Comparison of ENCODE assay signal across 25 cellular contexts in genomic region chr4:112403072-112403945, GRCh38.
DNase-seq lines count a peak whose midpoint lies in the region; ATAC-seq and TF ChIP-seq lines count a peak whose summit lies in the region.
"Had no signal": no experiment of that assay in that cellular context is flagged by ENCODE, and none has a peak within 500 bp of the region (broad histone marks: within the 10 kb centered on the region; RNA-seq: fewer than 3 reads in every experiment).

No MANE protein-coding gene starts in this region.

- H3K9ac ChIP-seq in neural progenitor cell, result no peak overlapping the region
- H3K9ac ChIP-seq: BLaER1 had no signal

- H3K4me1 ChIP-seq in neural progenitor cell (peaks cover 41% of the 10 kb centered on the region), heart left ventricle (no peaks in the 10 kb centered on the region), suprapubic skin (no peaks in the 10 kb centered on the region)
- H3K4me1 ChIP-seq: BLaER1, gastrocnemius medialis, pancreas, Peyer's patch, right lobe of liver, SJSA1 had no signal

- H3K9me3 Mint-ChIP-seq in neural progenitor cell, result no peaks in the 10 kb centered on the region
- H3K9me3 Mint-ChIP-seq: central memory CD8-positive, alpha-beta T cell had no signal

- no peaks in the 10 kb centered on the region for H3K79me2 ChIP-seq in neural progenitor cell (ENCODE audit: low read depth)

- no peaks in the 10 kb centered on the region for H3K27me3 ChIP-seq in neural progenitor cell
- H3K27me3 ChIP-seq in heart left ventricle, result no peaks in the 10 kb centered on the region
- no peaks in the 10 kb centered on the region for H3K27me3 ChIP-seq in suprapubic skin
- H3K27me3 ChIP-seq: BLaER1, gastrocnemius medialis, pancreas, Peyer's patch, right lobe of liver, SJSA1 had no signal

- H3K36me3 ChIP-seq in neural progenitor cell, result no peaks in the 10 kb centered on the region
- H3K36me3 ChIP-seq in heart left ventricle, result peaks cover 0 to 17% (median 0%) of the 10 kb centered on the region in 9 donors
- H3K36me3 ChIP-seq in suprapubic skin, result no peaks in the 10 kb centered on the region
- H3K36me3 ChIP-seq: BLaER1, gastrocnemius medialis, pancreas, Peyer's patch, right lobe of liver, SJSA1 had no signal

- H3K4me3 ChIP-seq in neural progenitor cell (peak overlapping the region; percentile 31), heart left ventricle (no peak overlapping the region), suprapubic skin (no peak overlapping the region)
- H3K4me3 ChIP-seq: BLaER1, gastrocnemius medialis, lung, pancreas, Peyer's patch, right lobe of liver, SJSA1 had no signal

- peak; percentile 57 for DNase-seq in COLO829 (ENCODE audit: low spot score)
- peak; percentile 5 for DNase-seq in NCI-H128 (lab: John Stamatoyannopoulos, UW; ENCODE audit: unreplicated experiment)
- peak; percentile 59 for DNase-seq in fibroblast of peridontal ligament (ENCODE audit: extremely low read depth)
- peak; percentile 83 for DNase-seq in neural progenitor cell (ENCODE audit: low spot score)
- DNase-seq in heart left ventricle, result no peak
- DNase-seq in activated effector memory CD4-positive, alpha-beta T cell treated with Interleukin-2 at 50 U/mL for 16 hours, result no peak
- DNase-seq in NCI-H187 treated with DMSO at 0.1 percent for 48 hours (lab: John Stamatoyannopoulos, UW), result no peak
- no peak for DNase-seq in suprapubic skin (ENCODE audit: low spot score in 2 of 2)
- DNase-seq: activated CD4-positive, alpha-beta T cell treated with anti-CD3 and anti-CD28 coated beads for 4 hours; activated T-cell treated with anti-CD3 and anti-CD28 coated beads, Interleukin-2, amount 50 U/mL, for 72 hours; Calu3; gastrocnemius medialis; KG1; MV-4-11; NCI-H2029; NCI-H510A; pancreas; Peyer's patch; right lobe of liver had no signal

- no peaks in the 10 kb centered on the region for H4K20me1 ChIP-seq in neural progenitor cell (ENCODE audit: low read depth)
- H4K20me1 ChIP-seq: BLaER1 had no signal

- no peak overlapping the region for H3K4me3 Mint-ChIP-seq in neural progenitor cell
- H3K4me3 Mint-ChIP-seq: activated naive CD4-positive, alpha-beta T cell treated with anti-CD3 and anti-CD28 coated beads, Interleukin-2, amount 50 U/mL, for 24 hours; activated T-cell treated with anti-CD3 and anti-CD28 coated beads, Interleukin-2, amount 50 U/mL, for 72 hours; central memory CD8-positive, alpha-beta T cell had no signal

- no peak for TF ChIP-seq CTCF in neural progenitor cell (IDR thresholded peaks at IDR 0.05)
- no peak for TF ChIP-seq CTCF in heart left ventricle (IDR thresholded peaks at IDR 0.05)
- no peak for TF ChIP-seq CTCF in suprapubic skin (IDR thresholded peaks at IDR 0.05)

- intact Hi-C loops in heart left ventricle (cut with DNase I), result no loop called here

- peak overlapping the region; percentile 95 for H3K27ac ChIP-seq in neural progenitor cell
- no peak overlapping the region for H3K27ac ChIP-seq in heart left ventricle
- no peak overlapping the region for H3K27ac ChIP-seq in suprapubic skin
- H3K27ac ChIP-seq: BLaER1, epithelial cell of prostate, gastrocnemius medialis, pancreas, Peyer's patch, right lobe of liver, SJSA1 had no signal

- no peaks in the 10 kb centered on the region for H3K36me3 Mint-ChIP-seq in neural progenitor cell

- H3K27ac Mint-ChIP-seq in neural progenitor cell, result no peak overlapping the region
- H3K27ac Mint-ChIP-seq: activated naive CD4-positive, alpha-beta T cell treated with anti-CD3 and anti-CD28 coated beads, Interleukin-2, amount 50 U/mL, for 24 hours; activated T-cell treated with anti-CD3 and anti-CD28 coated beads, Interleukin-2, amount 50 U/mL, for 72 hours had no signal

- H3F3A ChIP-seq in neural progenitor cell (ENCODE audit: low read depth), result peaks cover 43% of the 10 kb centered on the region

- H3K9me3 ChIP-seq in neural progenitor cell (ENCODE audit: low read depth) (no peaks in the 10 kb centered on the region), heart left ventricle (no peaks in the 10 kb centered on the region), suprapubic skin (no peaks in the 10 kb centered on the region)
- H3K9me3 ChIP-seq: BLaER1, gastrocnemius medialis, pancreas, Peyer's patch, right lobe of liver, SJSA1 had no signal

- 59 to 65% (median 62%) methylated on average over 11 of the region's 11 CpGs for WGBS in heart left ventricle, 4 donors
- WGBS in suprapubic skin, result 57% methylated on average over 11 of the region's 11 CpGs

- TF ChIP-seq POLR2A in heart left ventricle (IDR thresholded peaks at IDR 0.05) (no peak), suprapubic skin (IDR thresholded peaks at IDR 0.05) (no peak)

- no peaks in the 10 kb centered on the region for H3K27me3 Mint-ChIP-seq in neural progenitor cell (ENCODE audit: insufficient read depth, low read depth)
- H3K27me3 Mint-ChIP-seq: activated naive CD4-positive, alpha-beta T cell treated with anti-CD3 and anti-CD28 coated beads, Interleukin-2, amount 50 U/mL, for 24 hours had no signal

- no peak for TF ChIP-seq EP300 in suprapubic skin (IDR thresholded peaks at IDR 0.05)

- H3K4me2 ChIP-seq in neural progenitor cell, result peak overlapping the region; percentile 76
- H3K4me2 ChIP-seq: BLaER1 had no signal

- H3K4me1 Mint-ChIP-seq in neural progenitor cell, result peaks cover 29% of the 10 kb centered on the region
- H3K4me1 Mint-ChIP-seq: activated naive CD4-positive, alpha-beta T cell treated with anti-CD3 and anti-CD28 coated beads, Interleukin-2, amount 50 U/mL, for 24 hours; central memory CD8-positive, alpha-beta T cell had no signal

- no peak overlapping the region for H2AFZ ChIP-seq in neural progenitor cell (replicated peaks)

- ATAC-seq in heart left ventricle, result no peak
- ATAC-seq: activated T-cell treated with anti-CD3 and anti-CD28 coated beads, Interleukin-2, amount 50 U/mL, for 72 hours; gastrocnemius medialis; pancreas; right lobe of liver had no signal

Comparison
In these comparisons a context has a peak if more than half of its experiments do, and no peak if none do; other contexts are left out.
1. DNase-seq: peak in COLO829 (single experiment), NCI-H128 (single experiment), fibroblast of peridontal ligament (single experiment) and neural progenitor cell (single experiment); none in heart left ventricle (0 of 5), activated effector memory CD4-positive, alpha-beta T cell treated with Interleukin-2 at 50 U/mL for 16 hours (single experiment), NCI-H187 treated with DMSO at 0.1 percent for 48 hours (single experiment) and suprapubic skin (0 of 2).